8 cellular contexts compared by ENCODE assay signal in genomic region chr10:116271593-116272496, GRCh38. TPM values are rescaled to one million over a fixed set of nuclear protein-coding genes. Genes with fewer than 3 reads are reported as not detected.
A peak's percentile ranks its signal among the peaks of the same experiment; 100 is the strongest.
DNase-seq lines count a peak whose midpoint lies in the region; ATAC-seq and TF ChIP-seq lines count a peak whose summit lies in the region.

No MANE protein-coding gene starts in this region.

- H3K27me3 Mint-ChIP-seq in glutamatergic neuron (ENCODE audit: unreplicated experiment) = peaks cover 39% of the 10 kb centered on the region

- H3K9me3 Mint-ChIP-seq in glutamatergic neuron (ENCODE audit: unreplicated experiment) = peaks cover 35% of the 10 kb centered on the region

- no peak for TF ChIP-seq CTCF in glutamatergic neuron (IDR thresholded peaks at IDR 0.05; ENCODE audit: partially characterized antibody, unreplicated experiment)

- peak overlapping the region; percentile 88 for H3K4me3 Mint-ChIP-seq in glutamatergic neuron (ENCODE audit: unreplicated experiment)

- peak overlapping the region; percentile 93 for H3K27ac Mint-ChIP-seq in glutamatergic neuron (ENCODE audit: unreplicated experiment)

- no peak for ATAC-seq in HG02840 (IDR thresholded peaks at IDR 0.05; ENCODE audit: low FRiP score, unreplicated experiment)
- no peak for ATAC-seq in HG03460 (IDR thresholded peaks at IDR 0.05; ENCODE audit: unreplicated experiment)
- no peak for ATAC-seq in HG03571 (IDR thresholded peaks at IDR 0.05; ENCODE audit: unreplicated experiment)

- DNase-seq in DMS53 treated with DMSO at 0.1 percent for 48 hours (lab: John Stamatoyannopoulos, UW; ENCODE audit: unreplicated experiment) (peak; percentile 15), MV-4-11 (lab: John Stamatoyannopoulos, UW) (peak; percentile 52), glutamatergic neuron (peak; percentile 36), posterior vena cava (ENCODE audit: low spot score) (peak; percentile 83), SHP77 treated with DMSO at 0.1 percent for 48 hours (lab: John Stamatoyannopoulos, UW) (no peak)

- H3K36me3 Mint-ChIP-seq in glutamatergic neuron (ENCODE audit: unreplicated experiment) = peaks cover 19% of the 10 kb centered on the region

- peaks cover 38% of the 10 kb centered on the region for H3K4me1 Mint-ChIP-seq in glutamatergic neuron (ENCODE audit: low read depth, unreplicated experiment)

- intact Hi-C loops in posterior vena cava (cut with DNase I) = no loop called here

RNA-seq across cellular contexts. Expression of gene GFRA1, which starts 1.2 kb away (rescaled TPM):
- total RNA-seq in glutamatergic neuron (ENCODE audit: unreplicated experiment) (347 TPM), posterior vena cava (10 to 100 TPM; 16.4 to 18.6 TPM)

RNA-seq across cellular contexts. Expression of gene CCDC172, which starts 52.4 kb away (rescaled TPM):
- total RNA-seq in glutamatergic neuron (ENCODE audit: unreplicated experiment) = not detected
- total RNA-seq in posterior vena cava = not detected

Comparison
In these comparisons a context has a peak if more than half of its experiments do, and no peak if none do; other contexts are left out.
1. RNA of gene GFRA1, which starts 1.2 kb away (total RNA-seq): 347 TPM in glutamatergic neuron (single experiment); 16.4 to 18.6 TPM in posterior vena cava; every median in the first group is over 10 times any median in the second.